In genomic region chr4:8919651-8920288, GRCh38 we compare ENCODE assay signal across 22 cellular contexts. TPM values are rescaled to one million over a fixed set of nuclear protein-coding genes. Genes with fewer than 3 reads are reported as not detected.
DNase-seq lines count a peak whose midpoint lies in the region; ATAC-seq lines count a peak whose summit lies in the region.
"Had no signal": no experiment of that assay in that cellular context is flagged by ENCODE, and none has a peak within 500 bp of the region (broad histone marks: within the 10 kb centered on the region; RNA-seq: fewer than 3 reads in every experiment).

No MANE protein-coding gene starts in this region.

- intact Hi-C loops in sciatic nerve (cut with DNase I) = loop anchor here (10.0 kb wide), 1 partner anchor 315 kb away; no protein-coding TSS in a partner anchor

- no peak overlapping the region for H3K4me3 ChIP-seq in H7 (ENCODE audit: insufficient read depth, low read depth, low read length)
- H3K4me3 ChIP-seq: left lung, pancreas had no signal

- no peaks in the 10 kb centered on the region for H3K36me3 ChIP-seq in H7 (replicated peaks; ENCODE audit: control insufficient read depth, insufficient read depth, low read length)
- H3K36me3 ChIP-seq: left lung, pancreas had no signal

- peak; percentile 40 for DNase-seq in activated CD8-positive, alpha-beta memory T cell treated with anti-CD3 and anti-CD28 coated beads for 24 hours
- DNase-seq in activated CD8-positive, alpha-beta memory T cell treated with anti-CD3 and anti-CD28 coated beads, Interleukin-2, amount 50 U/mL, for 4 hours = no peak
- DNase-seq in H7 = peak; percentile 14
- DNase-seq in iPS-NIHi7 (ENCODE audit: extremely low spot score) = peak; percentile 3
- peak; percentile 47 for DNase-seq in sciatic nerve (ENCODE audit: low spot score)
- DNase-seq in KG1 (lab: John Stamatoyannopoulos, UW) = no peak
- no peak for DNase-seq in SHP77 (lab: John Stamatoyannopoulos, UW)
- DNase-seq: activated CD4-positive, CD25-positive, alpha-beta regulatory T cell treated with anti-CD3 and anti-CD28 coated beads, Interleukin-2, amount 50 U/mL, for 72 hours; DMS79; GF-D8; left lung; midbrain; NCI-H1092 treated with DMSO at 0.1 percent for 48 hours; NCI-H187 treated with DMSO at 0.1 percent for 48 hours; RPMI8226 had no signal

- peaks cover 1% of the 10 kb centered on the region for H3K27me3 ChIP-seq in H7 (ENCODE audit: control insufficient read depth, insufficient read depth, low read length)
- H3K27me3 ChIP-seq: pancreas had no signal

- ATAC-seq in sciatic nerve (no peak), GM21786 (IDR thresholded peaks at IDR 0.05; ENCODE audit: unreplicated experiment) (no peak)
- ATAC-seq: HCT116, left lung, pancreas had no signal

RNA-seq across cellular contexts. Expression of gene HMX1, which starts 48.1 kb away (rescaled TPM):
- total RNA-seq in H7 (2014; rRNA removed; shearing (Covaris generic)) = 2.0 and 4.4 TPM in 2 replicates
- total RNA-seq in sciatic nerve = not detected
- total RNA-seq: A172; activated CD8-positive, alpha-beta memory T cell treated with anti-CD3 and anti-CD28 coated beads for 36 hours; activated T-helper 2 cell treated with anti-CD3 and anti-CD28 coated beads, Interferon-gamma antibody, Interleukin-2, Interleukin-4, amounts not matched to agents 10 μg/mL and 5 μg/mL and 100 μg/mL, durations not matched to agents 14 hours and 24 hours and 36 hours; left lung; pancreas; T-helper 1 cell treated with Interleukin-12 subunit alpha and Interleukin-12 subunit beta and Interleukin-4 antibody, amounts not matched to agents 30 ng/mL and 1 ng/mL, for 36 hours had no signal

Comparison
In these comparisons a context has a peak if more than half of its experiments do, and no peak if none do; other contexts are left out.
1. DNase-seq: peak in activated CD8-positive, alpha-beta memory T cell treated with anti-CD3 and anti-CD28 coated beads for 24 hours (single experiment), H7 (single experiment), iPS-NIHi7 (single experiment) and sciatic nerve (single experiment); none in activated CD8-positive, alpha-beta memory T cell treated with anti-CD3 and anti-CD28 coated beads, Interleukin-2, amount 50 U/mL, for 4 hours (single experiment), KG1 (single experiment) and SHP77 (0 of 2).